9 cellular contexts compared by ENCODE assay signal in the genomic region with DNA sequence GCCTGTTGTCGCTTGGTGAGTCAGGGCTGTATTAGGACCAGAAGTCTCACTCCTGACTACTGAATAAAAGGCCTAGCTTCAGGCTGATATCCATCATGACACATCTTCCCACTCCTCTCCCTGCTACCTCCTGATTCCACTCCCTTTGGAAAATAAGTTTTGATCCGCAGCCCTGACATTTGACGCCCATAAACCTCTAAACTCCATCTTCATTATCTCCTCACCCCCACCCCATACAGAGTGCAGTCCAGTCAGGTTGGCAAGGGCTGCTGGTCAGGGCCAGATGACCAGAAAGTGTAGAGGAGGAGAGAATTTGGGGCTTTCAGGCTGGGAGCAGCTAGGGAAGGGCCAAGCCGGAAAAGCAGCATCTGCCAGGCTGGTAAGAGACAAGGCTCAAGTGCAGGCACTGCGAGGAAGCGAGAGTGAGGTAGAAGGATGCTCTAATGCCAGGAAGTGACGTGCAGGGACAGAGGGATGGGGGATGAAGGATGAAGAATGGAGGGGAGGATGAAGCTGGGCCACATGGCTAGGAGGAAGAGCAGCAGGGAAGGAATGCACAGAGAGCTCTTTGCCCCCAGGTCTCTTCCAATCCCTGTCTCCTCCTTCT. TPM values are rescaled to one million over a fixed set of nuclear protein-coding genes. Genes with fewer than 3 reads are reported as not detected.
DNase-seq lines count a peak whose midpoint lies in the region; ATAC-seq, FAIRE-seq and TF ChIP-seq lines count a peak whose summit lies in the region.
"Had no signal": no experiment of that assay in that cellular context is flagged by ENCODE, and none has a peak within 500 bp of the region (broad histone marks: within the 10 kb centered on the region; RNA-seq: fewer than 3 reads in every experiment).

No MANE protein-coding gene starts in this region.

- H3K4me3 ChIP-seq in heart left ventricle (peak overlapping the region; percentile 46 to 86 (median 75)), GM12878 (no peak overlapping the region), upper lobe of left lung (peak overlapping the region in 3 of 4 donors; percentile 49 to 71 (median 69))
- H3K4me3 ChIP-seq: PC-9 had no signal

- peak overlapping the region; percentile 75 for H3K4me3 Mint-ChIP-seq in mesothelial cell of epicardium

- H3K4me1 ChIP-seq in heart left ventricle (peaks cover 0 to 45% (median 29%) of the 10 kb centered on the region in 12 donors), GM12878 (ENCODE audit: control insufficient read depth, insufficient read depth, low read length) (peaks cover 14% of the 10 kb centered on the region), upper lobe of left lung (peaks cover 31 to 42% (median 40%) of the 10 kb centered on the region in 4 donors)

- no peaks in the 10 kb centered on the region for H3K36me3 ChIP-seq in heart left ventricle
- H3K36me3 ChIP-seq in GM12878 (ENCODE audit: control insufficient read depth in 2 of 2, insufficient read depth in 2 of 2, low read length in 1 of 2), result no peaks in the 10 kb centered on the region
- no peaks in the 10 kb centered on the region for H3K36me3 ChIP-seq in upper lobe of left lung

- no peak overlapping the region for H3K9ac ChIP-seq in GM12878 (ENCODE audit: control insufficient read depth, insufficient read depth, low read length)

- FAIRE-seq in GM12878 (lab: Jason Lieb, UNC), result no peak

- in situ Hi-C loops in GM12878 (cut with MboI), result loop anchor here (5.0 kb wide), 1 partner anchor 86 kb away; the partner anchor contains the start of genes GSS and MYH7B

- WGBS in heart left ventricle, 4 donors, result 82 to 88% (median 86%) methylated on average over 7 of the region's 7 CpGs
- WGBS in GM12878 (ENCODE audit: insufficient coverage, insufficient replicate concordance, low lambda C conversion rate, missing lambda C conversion rate), result 85% methylated on average over 7 of the region's 7 CpGs
- 94 to 95% methylated on average over 7 of the region's 7 CpGs for WGBS in upper lobe of left lung, 2 donors

- H3K9me3 Mint-ChIP-seq in mesothelial cell of epicardium, result no peaks in the 10 kb centered on the region

- TF ChIP-seq EP300 in GM12878 (IDR thresholded peaks at IDR 0.05; ENCODE audit: borderline replicate concordance in 1 of 2, control insufficient read depth in 1 of 2, low read depth in 2 of 2, low read length in 2 of 2) (no peak), upper lobe of left lung (IDR thresholded peaks at IDR 0.05) (no peak)

- H4K20me1 ChIP-seq in GM12878 (ENCODE audit: control insufficient read depth, insufficient read depth), result no peaks in the 10 kb centered on the region

- SMC1A ChIA-PET in GM12878 (lab: Charles Lee; ENCODE audit: uncharacterized antibody, unreplicated experiment), result interaction anchor here (1.6 kb wide), 1 partner anchor 9 kb away, joined by 5 read pairs; no protein-coding TSS in a partner anchor

- no peaks in the 10 kb centered on the region for H3K36me3 Mint-ChIP-seq in mesothelial cell of epicardium

- TF ChIP-seq CTCF in heart left ventricle (IDR thresholded peaks at IDR 0.05) (no peak), GM12878 (IDR thresholded peaks at IDR 0.05 in 2 of 3, conservative IDR thresholded peaks at IDR 0.05 in 1 of 3; ENCODE audit: control insufficient read depth in 2 of 3, extremely low read depth in 1 of 3, insufficient read depth in 1 of 3, low read depth in 3 of 3, low read length in 3 of 3) (no peak), mesothelial cell of epicardium (IDR thresholded peaks at IDR 0.05; ENCODE audit: unreplicated experiment) (no peak), upper lobe of left lung (IDR thresholded peaks at IDR 0.05) (no peak), GM10248 (IDR thresholded peaks at IDR 0.05; ENCODE audit: control extremely low read depth, extremely low read depth, low read depth, missing control alignments) (no peak)

- peak overlapping the region; percentile 88; the same call in 1 of the 2 replicates for H3K4me2 ChIP-seq in GM12878 (ENCODE audit: control insufficient read depth, insufficient read depth)
- H3K4me2 ChIP-seq: PC-9 had no signal

- H3K27ac Mint-ChIP-seq in mesothelial cell of epicardium, result no peak overlapping the region

- no peaks in the 10 kb centered on the region for H3K79me2 ChIP-seq in GM12878 (ENCODE audit: control insufficient read depth, insufficient read depth, low read length)

- CTCF ChIA-PET in GM12878 (lab: Yijun Ruan, JAX), result interaction anchor here (0.8 to 7.5 kb wide), 5 partner anchors 12 to 338 kb away, joined by 3 to 99 read pairs (median 3); partner anchors contain the start of genes GSS and MYH7B
- CTCF ChIA-PET in HEK293T (lab: Yijun Ruan, JAX), result interaction anchor here (1.0 kb wide), 1 partner anchor 35 kb away, joined by 4 read pairs; no protein-coding TSS in a partner anchor
- CTCF ChIA-PET in GM10248 (lab: Yijun Ruan, JAX), result no interaction called here

- no peak for DNase-seq in heart left ventricle
- no peak for DNase-seq in left ventricle myocardium superior
- DNase-seq in GM12878 (ENCODE audit: low read depth, low spot score), result no peak
- DNase-seq in mesothelial cell of epicardium (ENCODE audit: low spot score in 2 of 2, unreplicated experiment in 2 of 2), result no peak
- no peak for DNase-seq in upper lobe of left lung
- no peak for DNase-seq in HEK293T (ENCODE audit: extremely low spot score)
- DNase-seq in activated naive CD4-positive, alpha-beta T cell (lab: John Stamatoyannopoulos, UW), result no peak
- no peak for DNase-seq in GM10248 (ENCODE audit: extremely low spot score)
- DNase-seq: PC-9 had no signal

- no TSS peak for BruUV-seq in GM12878 (replicated peaks; lab: Mats Ljungman, UMichigan)

- peak overlapping the region in 7 of 12 donors; percentile 56 to 84 (median 75) for H3K27ac ChIP-seq in heart left ventricle
- no peak overlapping the region for H3K27ac ChIP-seq in GM12878 (ENCODE audit: control insufficient read depth, insufficient read depth)
- H3K27ac ChIP-seq in upper lobe of left lung, result peak overlapping the region in 2 of 4 donors; percentile 52 to 60
- H3K27ac ChIP-seq: PC-9 had no signal

- H3K4me1 Mint-ChIP-seq in mesothelial cell of epicardium, result peaks cover 28% of the 10 kb centered on the region

- intact Hi-C loops in heart left ventricle (cut with DNase I) (loop anchor here in 8 of 10 donors (5.0 to 10.0 kb wide), 9 partner anchors 136 to 403 kb away; partner anchors contain the start of genes TRPC4AP (in 4 of the 8) and MMP24OS (in 2 of the 8)), left ventricle myocardium superior (cut with micrococcal nuclease) (no loop called here), GM12878 (cut with micrococcal nuclease; ENCODE audit: unreplicated experiment) (loop anchor here (10.0 kb wide), 1 partner anchor 223 kb away; the partner anchor contains the start of gene TRPC4AP)

- POLR2A ChIA-PET in GM12878 (lab: Charles Lee), result interaction anchor here (0.6 kb wide), 2 partner anchors 169 to 266 kb away, joined by 3 to 5 read pairs; no protein-coding TSS in a partner anchor
- POLR2A ChIA-PET in HEK293T (lab: Yijun Ruan, JAX), result no interaction called here
- POLR2A ChIA-PET in GM10248 (lab: Yijun Ruan, JAX), result no interaction called here

- ATAC-seq in heart left ventricle (no peak), left ventricle myocardium superior (no peak), GM12878 (no peak), upper lobe of left lung (ENCODE audit: low FRiP score in 2 of 2) (no peak)

- no peak for TF ChIP-seq RAD21 in GM12878 (IDR thresholded peaks at IDR 0.05; ENCODE audit: insufficient read depth, low read depth, low read length)

- H3K9me3 ChIP-seq in heart left ventricle, result no peaks in the 10 kb centered on the region
- H3K9me3 ChIP-seq in GM12878 (replicated peaks; ENCODE audit: control insufficient read depth, insufficient read depth, low read length), result no peaks in the 10 kb centered on the region
- H3K9me3 ChIP-seq in upper lobe of left lung, result no peaks in the 10 kb centered on the region

- TF ChIP-seq POLR2A in heart left ventricle (IDR thresholded peaks at IDR 0.05) (no peak), GM12878 (IDR thresholded peaks at IDR 0.05; ENCODE audit: low read depth, low read length) (no peak), upper lobe of left lung (IDR thresholded peaks at IDR 0.05) (no peak)

- no peaks in the 10 kb centered on the region for H3K27me3 Mint-ChIP-seq in mesothelial cell of epicardium (ENCODE audit: low read depth)

- no peak overlapping the region for H2AFZ ChIP-seq in GM12878 (ENCODE audit: control insufficient read depth, low read depth, low read length)
- H2AFZ ChIP-seq: PC-9 had no signal

- RAD21 ChIA-PET in GM12878 (lab: Charles Lee; ENCODE audit: unreplicated experiment), result interaction anchor here (0.6 to 7.1 kb wide), 2 partner anchors 86 to 98 kb away, joined by 3 to 71 read pairs; partner anchors contain the start of genes GSS and MYH7B

- H3K27me3 ChIP-seq in heart left ventricle (no peaks in the 10 kb centered on the region), GM12878 (replicated peaks in 1 of 2; ENCODE audit: control insufficient read depth in 2 of 2, insufficient read depth in 2 of 2, low read length in 1 of 2) (no peaks in the 10 kb centered on the region; a peak in 1 of 4 replicates), upper lobe of left lung (no peaks in the 10 kb centered on the region)

RNA-seq across cellular contexts. Expression of gene GGT7, which starts 1.2 kb away (rescaled TPM):
- total RNA-seq in heart left ventricle, result 10 to 100 TPM in 8 of 9 donors, 1 to 10 TPM in 1; 7.9 to 30.7 (median 17.5) TPM
- 10 to 100 TPM; 13.0 to 22.1 TPM for polyA plus RNA-seq in heart left ventricle
- 22.0 TPM for total RNA-seq in left ventricle myocardium superior
- total RNA-seq in GM12878 (2013; cell fraction: nucleolus; rRNA removed), result 7.4 and 8.8 TPM in 2 replicates
- total RNA-seq in GM12878 (2014; rRNA removed), result 4.5 and 6.7 TPM in 2 replicates
- total RNA-seq in GM12878 (2014; rRNA removed; fragmentation: Illumina TruSeq; extraction: Trizol), result 2.2 and 2.5 TPM in 2 replicates
- total RNA-seq in GM12878 (2021), result 12.0 and 14.1 TPM in 2 replicates
- 4.5 TPM for polyA plus RNA-seq in GM12878 (2011; ENCODE audit: low read depth)
- polyA plus RNA-seq in GM12878 (2011; rRNA removed), result 0.10 and 0.53 TPM in 2 replicates
- polyA plus RNA-seq in GM12878 (2011; cell fraction: cytosol; rRNA removed), result 0.49 and 0.62 TPM in 2 replicates
- 2.9 and 3.8 TPM in 2 replicates for polyA plus RNA-seq in GM12878 (2011; cell fraction: nucleus; rRNA removed)
- 9.2 and 13.3 TPM in 2 replicates for polyA plus RNA-seq in GM12878 (2012)
- 1.9 and 5.6 TPM in 2 replicates for polyA plus RNA-seq in GM12878 (2014; fragmentation: Illumina TruSeq; extraction: Trizol)
- polyA plus RNA-seq in GM12878 (2014; fragmentation: Nextera tagmentation; extraction: Ambion mirVana), result under 1 TPM; 0.02 to 0.18 TPM
- 14.7 and 16.7 TPM in 2 replicates for polyA plus RNA-seq in GM12878 (2014; rRNA removed)
- polyA plus RNA-seq in GM12878 (2016; fragmentation: Nextera tagmentation; extraction: Ambion mirVana), result 1 to 10 TPM; 5.0 to 7.5 TPM
- polyA minus RNA-seq in GM12878 (2011; rRNA and poly(A)+ RNA removed), result 0.22 and 1.2 TPM in 2 replicates
- not detected in 2 replicates for polyA minus RNA-seq in GM12878 (2011; cell fraction: cytosol; rRNA and poly(A)+ RNA removed)
- polyA minus RNA-seq in GM12878 (2011; cell fraction: nucleus; rRNA and poly(A)+ RNA removed), result 1.1 and 1.2 TPM in 2 replicates
- total RNA-seq in mesothelial cell of epicardium, result 33.7 to 38.4 TPM (median 35.9 TPM) in 3 replicates
- 10 to 100 TPM; 12.9 to 49.2 (median 25.1) TPM for total RNA-seq in upper lobe of left lung

RNA-seq across cellular contexts. Expression of gene ACSS2, which starts 5.0 kb away (rescaled TPM):
- total RNA-seq in heart left ventricle (100 to 1,000 TPM in 4 of 9 donors, 10 to 100 TPM in 5; 87.1 to 113 (median 99.7) TPM), left ventricle myocardium superior (156 TPM), GM12878 (2014; rRNA removed) (31.4 and 34.2 TPM in 2 replicates), GM12878 (2014; rRNA removed; fragmentation: Illumina TruSeq; extraction: Trizol) (25.4 and 26.0 TPM in 2 replicates), GM12878 (2021) (28.1 and 36.5 TPM in 2 replicates), mesothelial cell of epicardium (29.9 to 35.0 TPM (median 32.2 TPM) in 3 replicates), upper lobe of left lung (100 to 1,000 TPM; 110 to 377 (median 203) TPM)
- polyA plus RNA-seq in heart left ventricle (100 to 1,000 TPM in 1 of 2 donors, 10 to 100 TPM in 1; 72.6 to 117 TPM), GM12878 (2011; rRNA removed) (2.8 and 3.1 TPM in 2 replicates), GM12878 (2014; fragmentation: Illumina TruSeq; extraction: Trizol) (28.6 and 34.0 TPM in 2 replicates), GM12878 (2014; fragmentation: Nextera tagmentation; extraction: Ambion mirVana) (10 to 100 TPM; 11.1 to 15.9 TPM), GM12878 (2014; rRNA removed) (32.4 and 37.2 TPM in 2 replicates), GM12878 (2016; fragmentation: Nextera tagmentation; extraction: Ambion mirVana) (10 to 100 TPM; 19.2 to 22.9 TPM)
- 13.2 and 19.2 TPM in 2 replicates for total RNA-seq in GM12878 (2013; cell fraction: nucleolus; rRNA removed)
- 15.4 TPM for polyA plus RNA-seq in GM12878 (2011; ENCODE audit: low read depth)
- 1.9 and 2.3 TPM in 2 replicates for polyA plus RNA-seq in GM12878 (2011; cell fraction: cytosol; rRNA removed)
- polyA plus RNA-seq in GM12878 (2011; cell fraction: nucleus; rRNA removed), result 3.4 and 6.6 TPM in 2 replicates
- 14.9 and 18.0 TPM in 2 replicates for polyA plus RNA-seq in GM12878 (2012)
- polyA minus RNA-seq in GM12878 (2011; rRNA and poly(A)+ RNA removed), result 3.6 and 5.4 TPM in 2 replicates
- 2.9 and 3.4 TPM in 2 replicates for polyA minus RNA-seq in GM12878 (2011; cell fraction: cytosol; rRNA and poly(A)+ RNA removed)
- polyA minus RNA-seq in GM12878 (2011; cell fraction: nucleus; rRNA and poly(A)+ RNA removed), result 1.6 and 3.1 TPM in 2 replicates

RNA-seq across cellular contexts. Expression of gene NCOA6, which starts 46.0 kb away (rescaled TPM):
- 10 to 100 TPM; 13.0 to 34.0 (median 19.9) TPM for total RNA-seq in heart left ventricle
- 10 to 100 TPM; 13.9 to 22.7 TPM for polyA plus RNA-seq in heart left ventricle
- total RNA-seq in left ventricle myocardium superior, result 17.1 TPM
- 34.6 and 35.4 TPM in 2 replicates for total RNA-seq in GM12878 (2013; cell fraction: nucleolus; rRNA removed)
- 6.1 TPM in 2 replicates for total RNA-seq in GM12878 (2014; rRNA removed)
- 5.9 and 6.6 TPM in 2 replicates for total RNA-seq in GM12878 (2014; rRNA removed; fragmentation: Illumina TruSeq; extraction: Trizol)
- 18.6 and 18.7 TPM in 2 replicates for total RNA-seq in GM12878 (2021)
- 6.3 TPM for polyA plus RNA-seq in GM12878 (2011; ENCODE audit: low read depth)
- 9.0 and 11.4 TPM in 2 replicates for polyA plus RNA-seq in GM12878 (2011; rRNA removed)
- 10.5 and 12.0 TPM in 2 replicates for polyA plus RNA-seq in GM12878 (2011; cell fraction: cytosol; rRNA removed)
- 11.1 and 13.2 TPM in 2 replicates for polyA plus RNA-seq in GM12878 (2011; cell fraction: nucleus; rRNA removed)
- 12.4 and 14.0 TPM in 2 replicates for polyA plus RNA-seq in GM12878 (2012)
- 20.6 and 24.8 TPM in 2 replicates for polyA plus RNA-seq in GM12878 (2014; fragmentation: Illumina TruSeq; extraction: Trizol)
- 10 to 100 TPM in 1 of 2 experiments, 1 to 10 TPM in 1; 8.1 to 14.3 TPM for polyA plus RNA-seq in GM12878 (2014; fragmentation: Nextera tagmentation; extraction: Ambion mirVana)
- polyA plus RNA-seq in GM12878 (2014; rRNA removed), result 11.6 and 14.3 TPM in 2 replicates
- 10 to 100 TPM; 13.6 to 14.1 TPM for polyA plus RNA-seq in GM12878 (2016; fragmentation: Nextera tagmentation; extraction: Ambion mirVana)
- polyA minus RNA-seq in GM12878 (2011; rRNA and poly(A)+ RNA removed), result 15.9 and 17.9 TPM in 2 replicates
- polyA minus RNA-seq in GM12878 (2011; cell fraction: cytosol; rRNA and poly(A)+ RNA removed), result 12.5 and 12.8 TPM in 2 replicates
- polyA minus RNA-seq in GM12878 (2011; cell fraction: nucleus; rRNA and poly(A)+ RNA removed), result 8.0 and 18.2 TPM in 2 replicates
- 42.5 to 46.7 TPM (median 42.6 TPM) in 3 replicates for total RNA-seq in mesothelial cell of epicardium
- total RNA-seq in upper lobe of left lung, result 10 to 100 TPM; 23.0 to 68.1 (median 25.8) TPM
